Comparison of ENCODE assay signal across 32 cellular contexts in genomic region chr6:170282512-170283158, GRCh38. TPM values are rescaled to one million over a fixed set of nuclear protein-coding genes. Genes with fewer than 3 reads are reported as not detected.
"Had no signal": no experiment of that assay in that cellular context is flagged by ENCODE, and none has a peak within 500 bp of the region (broad histone marks: within the 10 kb centered on the region; RNA-seq: fewer than 3 reads in every experiment).

No MANE protein-coding gene starts in this region.

- H3K27me3 Mint-ChIP-seq: activated naive CD4-positive, alpha-beta T cell treated with anti-CD3 and anti-CD28 coated beads, Interleukin-2, amount 50 U/mL, for 24 hours had no signal

- H3K27me3 ChIP-seq: breast epithelium, right lobe of liver, suprapubic skin had no signal

- H3K27ac Mint-ChIP-seq: activated naive CD4-positive, alpha-beta T cell treated with anti-CD3 and anti-CD28 coated beads, Interleukin-2, amount 50 U/mL, for 24 hours; activated naive CD8-positive, alpha-beta T cell treated with anti-CD3 and anti-CD28 coated beads, Interleukin-2, amount 50 U/mL, for 24 hours; activated T-helper 1 cell treated with anti-CD3 and anti-CD28 coated beads, Interleukin-12 subunit alpha, Interleukin-12 subunit beta, Interleukin-2, Interleukin-4 antibody, amounts not matched to agents 30 ng/mL and 10 ng/mL and 1 ng/mL, durations not matched to agents 14 hours and 24 hours and 36 hours; dendritic cell treated with granulocyte-macrophage colony-stimulating factor and Interleukin-4, amounts not matched to agents 40 ng/mL and 50 ng/mL, for 4 days; endodermal cell; stimulated activated memory B cell treated with anti-CD40 and anti-IgM and Interleukin-4, amounts not matched to agents 10 μg/mL and 1 μg/mL and 100 μg/mL, for 72 hours; T-helper 1 cell treated with Interleukin-12 subunit alpha and Interleukin-12 subunit beta and Interleukin-4 antibody, amounts not matched to agents 30 μg/mL and 1 μg/mL, for 36 hours had no signal

- H3K4me3 Mint-ChIP-seq: activated naive CD4-positive, alpha-beta T cell treated with anti-CD3 and anti-CD28 coated beads, Interleukin-2, amount 50 U/mL, for 24 hours; activated naive CD8-positive, alpha-beta T cell treated with anti-CD3 and anti-CD28 coated beads, Interleukin-2, amount 50 U/mL, for 24 hours; activated T-helper 1 cell treated with anti-CD3 and anti-CD28 coated beads, Interleukin-12 subunit alpha, Interleukin-12 subunit beta, Interleukin-2, Interleukin-4 antibody, amounts not matched to agents 30 ng/mL and 10 ng/mL and 1 ng/mL, durations not matched to agents 14 hours and 24 hours and 36 hours; central memory CD8-positive, alpha-beta T cell; dendritic cell treated with granulocyte-macrophage colony-stimulating factor and Interleukin-4, amounts not matched to agents 40 ng/mL and 50 ng/mL, for 4 days; endodermal cell; stimulated activated memory B cell treated with anti-CD40 and anti-IgM and Interleukin-4, amounts not matched to agents 10 μg/mL and 1 μg/mL and 100 μg/mL, for 72 hours; T-helper 1 cell treated with Interleukin-12 subunit alpha and Interleukin-12 subunit beta and Interleukin-4 antibody, amounts not matched to agents 30 μg/mL and 1 μg/mL, for 36 hours had no signal

- H3K36me3 ChIP-seq: breast epithelium, right lobe of liver had no signal

- ATAC-seq: activated naive CD8-positive, alpha-beta T cell treated with anti-CD3 and anti-CD28 coated beads, Interleukin-2, amount 50 U/mL, for 24 hours; esophagus mucosa; heart right ventricle; left lobe of liver; lower lobe of right lung; mucosa of descending colon; right lobe of liver; stimulated activated memory B cell treated with anti-CD40 and anti-IgM and Interleukin-4, amounts not matched to agents 10 μg/mL and 1 μg/mL and 100 μg/mL, for 72 hours had no signal

- H3K4me3 ChIP-seq: breast epithelium, heart right ventricle, lower lobe of right lung, mucosa of descending colon, right lobe of liver, suprapubic skin, tibial artery had no signal

- H3K36me3 Mint-ChIP-seq: stimulated activated memory B cell treated with anti-CD40 and anti-IgM and Interleukin-4, amounts not matched to agents 10 μg/mL and 1 μg/mL and 100 μg/mL, for 72 hours had no signal

- DNase-seq: activated CD4-positive, alpha-beta T cell treated with anti-CD3 and anti-CD28 coated beads for 4 hours; activated CD4-positive, alpha-beta T cell treated with anti-CD3 and anti-CD28 coated beads, Interleukin-2, amount 50 U/mL, for 4 hours; activated gamma-delta T cell treated with Interleukin-2 at 50 U/mL for 16 hours; activated naive CD8-positive, alpha-beta T cell treated with anti-CD3 and anti-CD28 coated beads, Interleukin-2, amount 50 U/mL, for 24 hours; activated T-cell treated with anti-CD3 and anti-CD28 coated beads for 4 hours; foreskin fibroblast; heart right ventricle; kidney glomerular epithelial cell; lower lobe of right lung; mesendoderm; occipital lobe; small intestine; stimulated activated CD4-positive, alpha-beta T cell treated with anti-CD3 and anti-CD28 coated beads, Interleukin-1b, Interleukin-23, amount 100 ng/mL, for 48 hours; stimulated activated CD4-positive, alpha-beta T cell treated with anti-CD3 and anti-CD28 coated beads, Interleukin-4, amount 100 ng/mL, for 4 hours; stimulated activated CD8-positive, alpha-beta memory T cell treated with anti-CD3 and anti-CD28 coated beads, Interleukin-4, amount 100 ng/mL, for 48 hours; T-helper 9 cell; tibial artery had no signal

- H3K27ac ChIP-seq: breast epithelium, heart right ventricle, lower lobe of right lung, right lobe of liver, suprapubic skin, tibial artery, VCaP had no signal

- H3K9me3 ChIP-seq: breast epithelium, heart right ventricle, lower lobe of right lung, mucosa of descending colon, right lobe of liver, suprapubic skin, tibial artery had no signal

- FAIRE-seq: small intestine, TTC549 had no signal

- H3K9me3 Mint-ChIP-seq: activated naive CD4-positive, alpha-beta T cell treated with anti-CD3 and anti-CD28 coated beads, Interleukin-2, amount 50 U/mL, for 24 hours; activated naive CD8-positive, alpha-beta T cell treated with anti-CD3 and anti-CD28 coated beads, Interleukin-2, amount 50 U/mL, for 24 hours; activated T-helper 1 cell treated with anti-CD3 and anti-CD28 coated beads, Interleukin-12 subunit alpha, Interleukin-12 subunit beta, Interleukin-2, Interleukin-4 antibody, amounts not matched to agents 30 ng/mL and 10 ng/mL and 1 ng/mL, durations not matched to agents 14 hours and 24 hours and 36 hours; central memory CD8-positive, alpha-beta T cell; dendritic cell treated with granulocyte-macrophage colony-stimulating factor and Interleukin-4, amounts not matched to agents 40 ng/mL and 50 ng/mL, for 4 days; endodermal cell; stimulated activated memory B cell treated with anti-CD40 and anti-IgM and Interleukin-4, amounts not matched to agents 10 μg/mL and 1 μg/mL and 100 μg/mL, for 72 hours; T-helper 1 cell treated with Interleukin-12 subunit alpha and Interleukin-12 subunit beta and Interleukin-4 antibody, amounts not matched to agents 30 μg/mL and 1 μg/mL, for 36 hours had no signal

RNA-seq across cellular contexts. Expression of gene DLL1, which starts 8.2 kb away (rescaled TPM):
- total RNA-seq: activated T-helper 1 cell treated with anti-CD3 and anti-CD28 coated beads, Interleukin-12 subunit alpha, Interleukin-12 subunit beta, Interleukin-2, Interleukin-4 antibody, amounts not matched to agents 30 ng/mL and 10 ng/mL and 1 ng/mL, durations not matched to agents 14 hours and 24 hours and 36 hours had no signal
